ENCODE assay signal across 21 cellular contexts in genomic region chr1:148383966-148384365, GRCh38.
DNase-seq lines count a peak whose midpoint lies in the region; ATAC-seq and TF ChIP-seq lines count a peak whose summit lies in the region.
"Had no signal": no experiment of that assay in that cellular context is flagged by ENCODE, and none has a peak within 500 bp of the region (broad histone marks: within the 10 kb centered on the region; RNA-seq: fewer than 3 reads in every experiment).

No MANE protein-coding gene starts in this region.

- no peaks in the 10 kb centered on the region for H3K79me2 ChIP-seq in H9 (ENCODE audit: insufficient read depth, low read length)

- no peak overlapping the region for H3K56ac ChIP-seq in H9 (ENCODE audit: insufficient read length, low read depth, low read length)

- no peak overlapping the region for H3T11ph ChIP-seq in H9 (ENCODE audit: low read length)

- no peak overlapping the region for H4K91ac ChIP-seq in H9 (ENCODE audit: insufficient read length, low read depth, low read length)
- H4K91ac ChIP-seq in neuronal stem cell (ENCODE audit: low read depth, low read length, poor library complexity), result no peak overlapping the region

- H2BK120ac ChIP-seq in H9 (ENCODE audit: low read depth, low read length, poor library complexity, severe bottlenecking) (no peak overlapping the region), neuronal stem cell (ENCODE audit: low read depth, low read length) (no peak overlapping the region)

- TF ChIP-seq CTCF in H9 (conservative IDR thresholded peaks at IDR 0.05), result 0 out of 3 replicates have a peak, but pooled peaks have one; percentile 24
- TF ChIP-seq CTCF in WERI-Rb-1 (IDR thresholded peaks at IDR 0.05; ENCODE audit: low read depth, low read length), result peak; percentile 28; the same call in 1 of the 2 replicates
- TF ChIP-seq CTCF in endodermal cell (conservative IDR thresholded peaks at IDR 0.05), result peak; percentile 29

- no peaks in the 10 kb centered on the region for H4K20me1 ChIP-seq in H9 (ENCODE audit: control insufficient read depth, insufficient read depth, insufficient read length)

- no peaks in the 10 kb centered on the region for H3K9me3 ChIP-seq in H9 (ENCODE audit: control insufficient read depth, low read depth, low read length)
- no peaks in the 10 kb centered on the region for H3K9me3 ChIP-seq in WERI-Rb-1 (ENCODE audit: severe bottlenecking)
- no peaks in the 10 kb centered on the region for H3K9me3 ChIP-seq in endodermal cell (ENCODE audit: control insufficient read depth, low read length)
- peaks cover 2 to 11% of the 10 kb centered on the region in 2 donors for H3K9me3 ChIP-seq in neuronal stem cell (replicated peaks in 1 of 2; ENCODE audit: control insufficient read depth in 2 of 2, insufficient read depth in 1 of 2, low read depth in 1 of 2, low read length in 2 of 2)
- no peaks in the 10 kb centered on the region for H3K9me3 ChIP-seq in CD8-positive, alpha-beta memory T cell (ENCODE audit: low read length)

- H2BK5ac ChIP-seq in H9 (ENCODE audit: insufficient read length, low read length) (no peak overlapping the region), neuronal stem cell (ENCODE audit: low read length) (no peak overlapping the region)

- H3K27me3 ChIP-seq in H9 (ENCODE audit: insufficient read depth, low read length), result no peaks in the 10 kb centered on the region
- no peaks in the 10 kb centered on the region for H3K27me3 ChIP-seq in WERI-Rb-1 (ENCODE audit: insufficient read depth, low read depth, severe bottlenecking)
- no peaks in the 10 kb centered on the region for H3K27me3 ChIP-seq in endodermal cell (ENCODE audit: control insufficient read depth, insufficient read depth, low read length, poor library complexity, severe bottlenecking)
- H3K27me3 ChIP-seq in neuronal stem cell (ENCODE audit: control insufficient read depth in 3 of 3, insufficient read depth in 3 of 3, low read depth in 1 of 3, low read length in 3 of 3), result peaks cover 0 to 4% (median 0%) of the 10 kb centered on the region in 3 experiments
- H3K27me3 ChIP-seq in CD8-positive, alpha-beta memory T cell (ENCODE audit: insufficient read depth, low read length, poor library complexity, severe bottlenecking), result no peaks in the 10 kb centered on the region

- H2BK12ac ChIP-seq in H9 (ENCODE audit: insufficient read length, low read depth, low read length) (no peak overlapping the region), neuronal stem cell (ENCODE audit: low read length) (no peak overlapping the region)

- no peak overlapping the region for H2BK20ac ChIP-seq in H9 (ENCODE audit: low read depth, low read length, poor library complexity, severe bottlenecking)

- no peak for DNase-seq in H9
- DNase-seq in WERI-Rb-1, result no peak
- DNase-seq in endodermal cell, result no peak
- no peak for DNase-seq in neuronal stem cell (ENCODE audit: low spot score)
- DNase-seq in DMS53 treated with DMSO at 0.1 percent for 48 hours (lab: John Stamatoyannopoulos, UW; ENCODE audit: unreplicated experiment), result no peak
- DNase-seq in CD8-positive, alpha-beta memory T cell, result no peak
- DNase-seq: CD8-positive, alpha-beta T cell; DMS153; GM23248; HCEC 1CT; Karpas-422; NCI-H1092 treated with DMSO at 0.1 percent for 48 hours; NCI-H1436; NCI-H187 treated with DMSO at 0.1 percent for 48 hours; NCI-H524; NCI-H774 had no signal

- H3K79me1 ChIP-seq in H9 (ENCODE audit: insufficient read depth, low read depth, low read length, poor library complexity, severe bottlenecking), result no peaks in the 10 kb centered on the region
- H3K79me1 ChIP-seq in neuronal stem cell (ENCODE audit: low read depth, low read length), result no peaks in the 10 kb centered on the region

- H3K18ac ChIP-seq in H9 (ENCODE audit: insufficient read length, low read depth, low read length) (no peak overlapping the region), neuronal stem cell (ENCODE audit: low read length) (no peak overlapping the region)

- H3K4me3 Mint-ChIP-seq in H9 (no peak overlapping the region), endodermal cell (no peak overlapping the region)
- H3K4me3 Mint-ChIP-seq in CD8-positive, alpha-beta memory T cell, result no peak overlapping the region
- H3K4me3 Mint-ChIP-seq: B cell; CD8-positive, alpha-beta T cell had no signal

- POLR2A ChIA-PET in CD8-positive, alpha-beta memory T cell (lab: Charles Lee), result no interaction called here

- no peak overlapping the region for H2AK5ac ChIP-seq in H9 (ENCODE audit: insufficient read length, low read length)
- no peak overlapping the region for H2AK5ac ChIP-seq in neuronal stem cell (ENCODE audit: low read depth, low read length)

- H3K36me3 ChIP-seq in WERI-Rb-1 (no peaks in the 10 kb centered on the region), endodermal cell (ENCODE audit: control insufficient read depth, insufficient read depth, low read length) (no peaks in the 10 kb centered on the region), neuronal stem cell (replicated peaks in 1 of 2; ENCODE audit: control insufficient read depth in 2 of 2, insufficient read depth in 2 of 2, low read length in 2 of 2) (no peaks in the 10 kb centered on the region)
- H3K36me3 ChIP-seq in CD8-positive, alpha-beta memory T cell (ENCODE audit: insufficient read depth, low read length), result no peaks in the 10 kb centered on the region

- H2BK15ac ChIP-seq in H9 (ENCODE audit: low read depth, low read length) (no peak overlapping the region), neuronal stem cell (ENCODE audit: low read length) (no peak overlapping the region)

- no peak overlapping the region for H3K4me2 ChIP-seq in H9 (ENCODE audit: insufficient read depth, insufficient read length, low read length)
- no peak overlapping the region for H3K4me2 ChIP-seq in neuronal stem cell (ENCODE audit: insufficient read depth, low read length, poor library complexity, severe bottlenecking)

- H3K23ac ChIP-seq in H9 (ENCODE audit: insufficient read length, low read depth, low read length), result no peak overlapping the region
- H3K23ac ChIP-seq in neuronal stem cell (ENCODE audit: low read depth, low read length, poor library complexity), result peak overlapping the region; percentile 3

- H3K27me3 Mint-ChIP-seq in H9 (ENCODE audit: low read depth), result peaks cover 3% of the 10 kb centered on the region
- H3K27me3 Mint-ChIP-seq in endodermal cell (ENCODE audit: insufficient read depth), result peaks cover 3% of the 10 kb centered on the region
- H3K27me3 Mint-ChIP-seq in CD8-positive, alpha-beta memory T cell, result no peaks in the 10 kb centered on the region

- H3K23me2 ChIP-seq in H9 (ENCODE audit: insufficient read length, low read depth, low read length, poor library complexity, severe bottlenecking), result peaks cover 6% of the 10 kb centered on the region

- H3K9me3 Mint-ChIP-seq in H9 (no peaks in the 10 kb centered on the region; a peak in 1 of 5 replicates), endodermal cell (peaks cover 2% of the 10 kb centered on the region)
- no peaks in the 10 kb centered on the region for H3K9me3 Mint-ChIP-seq in CD8-positive, alpha-beta memory T cell
- H3K9me3 Mint-ChIP-seq: CD8-positive, alpha-beta T cell had no signal

- H3K4me1 ChIP-seq in H9 (ENCODE audit: insufficient read depth, low read length) (no peaks in the 10 kb centered on the region; the same call in 1 of the 2 replicates), endodermal cell (ENCODE audit: control insufficient read depth, insufficient read depth, low read length) (peaks cover 5% of the 10 kb centered on the region), neuronal stem cell (ENCODE audit: control insufficient read depth in 2 of 2, insufficient read depth in 1 of 2, low read depth in 1 of 2, low read length in 2 of 2) (no peaks in the 10 kb centered on the region)
- H3K4me1 ChIP-seq in CD8-positive, alpha-beta memory T cell (ENCODE audit: insufficient read depth, low read length), result peaks cover 11% of the 10 kb centered on the region

- H3K4me1 Mint-ChIP-seq in H9 (peaks cover 27 to 32% of the 10 kb centered on the region in 2 experiments), endodermal cell (peaks cover 51% of the 10 kb centered on the region)
- H3K4me1 Mint-ChIP-seq in CD8-positive, alpha-beta memory T cell, result peaks cover 19 to 41% (median 35%) of the 10 kb centered on the region in 3 donors

- H3K14ac ChIP-seq in H9 (ENCODE audit: insufficient read depth, low read length) (no peak overlapping the region), neuronal stem cell (ENCODE audit: low read length) (no peak overlapping the region)

- H2AFZ ChIP-seq in H9 (ENCODE audit: low read length), result no peak overlapping the region
- H2AFZ ChIP-seq in neuronal stem cell (ENCODE audit: low read length), result no peak overlapping the region
- H2AFZ ChIP-seq: GM23248 had no signal

- WGBS in H9 (ENCODE audit: extremely low coverage, insufficient read length, low lambda C conversion rate), result no CpG with 5 or more reads among the region's 5 CpGs
- WGBS in endodermal cell (ENCODE audit: insufficient coverage in 1 of 2, insufficient read length in 1 of 2), 2 experiments, result 84 to 86% methylated on average over 4 to 5 of the region's 5 CpGs
- no CpG with 5 or more reads among the region's 5 CpGs for WGBS in neuronal stem cell (ENCODE audit: extremely low coverage in 2 of 2, insufficient read length in 2 of 2, insufficient replicate concordance in 1 of 2), 2 donors

- H4K8ac ChIP-seq in H9 (replicated peaks; ENCODE audit: insufficient read length, low read depth, low read length) (no peak overlapping the region), neuronal stem cell (ENCODE audit: low read depth, low read length) (no peak overlapping the region)

- CTCF ChIA-PET in CD8-positive, alpha-beta memory T cell (lab: Charles Lee), result interaction anchor here (1.2 kb wide), 1 partner anchor 10 kb away, joined by 4 read pairs; no protein-coding TSS in a partner anchor

- H3K36me3 Mint-ChIP-seq in H9 (ENCODE audit: insufficient read depth in 1 of 3, low read depth in 3 of 3), result no peaks in the 10 kb centered on the region
- H3K36me3 Mint-ChIP-seq in endodermal cell (ENCODE audit: low read depth), result no peaks in the 10 kb centered on the region
- peaks cover 0 to 6% (median 1%) of the 10 kb centered on the region in 3 donors for H3K36me3 Mint-ChIP-seq in CD8-positive, alpha-beta memory T cell
- H3K36me3 Mint-ChIP-seq: CD8-positive, alpha-beta T cell had no signal

- H3K9ac ChIP-seq in H9 (ENCODE audit: extremely low read depth, insufficient read length, low read length), result no peak overlapping the region
- no peak overlapping the region for H3K9ac ChIP-seq in endodermal cell (ENCODE audit: extremely low read depth, low read length, poor library complexity, severe bottlenecking)
- H3K9ac ChIP-seq in neuronal stem cell (ENCODE audit: low read depth, low read length, poor library complexity), result peak overlapping the region; percentile 27
- H3K9ac ChIP-seq: GM23248 had no signal

- no peak overlapping the region for H3K27ac ChIP-seq in H9 (ENCODE audit: insufficient read length, low read depth, low read length)
- no peak overlapping the region for H3K27ac ChIP-seq in WERI-Rb-1
- H3K27ac ChIP-seq in endodermal cell (ENCODE audit: low read depth, low read length), result no peak overlapping the region
- H3K27ac ChIP-seq in neuronal stem cell (replicated peaks; ENCODE audit: low read length), result no peak overlapping the region
- no peak overlapping the region for H3K27ac ChIP-seq in CD8-positive, alpha-beta memory T cell (ENCODE audit: low read depth, low read length)
- H3K27ac ChIP-seq: C4-2B, GM23248, HL-60 had no signal

- H3K27ac Mint-ChIP-seq in H9, result no peak overlapping the region
- no peak overlapping the region for H3K27ac Mint-ChIP-seq in endodermal cell
- peak overlapping the region in 1 of 8 donors; percentile 64 for H3K27ac Mint-ChIP-seq in CD8-positive, alpha-beta memory T cell

- H3K4ac ChIP-seq in H9 (ENCODE audit: low read depth, low read length) (no peak overlapping the region), neuronal stem cell (ENCODE audit: low read length) (peak overlapping the region; percentile 59)

- ATAC-seq in HG03354 (IDR thresholded peaks at IDR 0.05; ENCODE audit: poor library complexity, severe bottlenecking, unreplicated experiment), result no peak
- ATAC-seq: CD8-positive, alpha-beta T cell; SK-N-SH treated with all-trans-retinoic acid at 6 μM for 48 hours had no signal

- no peak overlapping the region for H4K5ac ChIP-seq in H9 (ENCODE audit: insufficient read length, low read depth, low read length)

- H3K4me3 ChIP-seq in WERI-Rb-1 (ENCODE audit: low read depth, low read length), result no peak overlapping the region
- H3K4me3 ChIP-seq in endodermal cell (ENCODE audit: low read length), result peak overlapping the region; percentile 4
- H3K4me3 ChIP-seq in neuronal stem cell (ENCODE audit: low read length in 2 of 2), result no peak overlapping the region
- H3K4me3 ChIP-seq in CD8-positive, alpha-beta memory T cell (ENCODE audit: low read length), result no peak overlapping the region
- H3K4me3 ChIP-seq: GM23248 had no signal
